ENCODE assay signal across 32 cellular contexts in genomic region chr2:164975885-164976284, GRCh38. TPM values are rescaled to one million over a fixed set of nuclear protein-coding genes. Genes with fewer than 3 reads are reported as not detected.
DNase-seq lines count a peak whose midpoint lies in the region; ATAC-seq, FAIRE-seq and TF ChIP-seq lines count a peak whose summit lies in the region.
"Had no signal": no experiment of that assay in that cellular context is flagged by ENCODE, and none has a peak within 500 bp of the region (broad histone marks: within the 10 kb centered on the region; RNA-seq: fewer than 3 reads in every experiment).

No MANE protein-coding gene starts in this region.

- 92 to 93% methylated on average over 1 of the region's 1 CpG for WGBS in GM23248 (ENCODE audit: low coverage in 1 of 2, low lambda C conversion rate in 2 of 2, missing lambda C conversion rate in 2 of 2), 2 experiments
- WGBS in spleen, 5 donors = 13 to 26% (median 17%) methylated on average over 1 of the region's 1 CpG
- WGBS in mesendoderm (ENCODE audit: extremely low coverage, insufficient coverage, low lambda C conversion rate) = no CpG with 5 or more reads among the region's 1 CpG

- FAIRE-seq in TTC549 (lab: Jason Lieb, UNC) = peak; percentile 49
- FAIRE-seq: H54, HTR-8/SVneo had no signal

- H2AK5ac ChIP-seq in mesendoderm (ENCODE audit: low read length) = no peak overlapping the region

- no peaks in the 10 kb centered on the region for H3K79me1 ChIP-seq in mesendoderm (ENCODE audit: low read length)

- in situ Hi-C loops in GM23248 (cut with MboI) = no loop called here

- H3K27ac ChIP-seq in GM23248 = no peak overlapping the region
- H3K27ac ChIP-seq in spleen = peak overlapping the region in 7 of 8 donors; percentile 16 to 74 (median 67)
- H3K27ac ChIP-seq in mesendoderm (ENCODE audit: low read depth, low read length) = no peak overlapping the region
- H3K27ac ChIP-seq: esophagus muscularis mucosa, foreskin keratinocyte, heart left ventricle, KMS-11, right lobe of liver, SJCRH30, upper lobe of left lung, VCaP had no signal

- H3K18ac ChIP-seq in mesendoderm (ENCODE audit: low read length) = no peak overlapping the region

- H3K4me1 ChIP-seq in GM23248 (ENCODE audit: insufficient read depth) (peaks cover 32% of the 10 kb centered on the region), spleen (peaks cover 2 to 77% (median 17%) of the 10 kb centered on the region in 6 donors), mesendoderm (ENCODE audit: control insufficient read depth, low read depth, low read length) (no peaks in the 10 kb centered on the region)
- H3K4me1 ChIP-seq: right lobe of liver, upper lobe of left lung had no signal

- H3K36me3 ChIP-seq in GM23248 (ENCODE audit: low read depth) = no peaks in the 10 kb centered on the region
- H3K36me3 ChIP-seq in spleen = no peaks in the 10 kb centered on the region
- no peaks in the 10 kb centered on the region for H3K36me3 ChIP-seq in mesendoderm (ENCODE audit: control insufficient read depth, insufficient read depth, low read length)
- H3K36me3 ChIP-seq: esophagus muscularis mucosa, heart left ventricle, right lobe of liver, SJCRH30, upper lobe of left lung had no signal

- H3K79me2 ChIP-seq in GM23248 (ENCODE audit: insufficient read depth) = no peaks in the 10 kb centered on the region
- no peaks in the 10 kb centered on the region for H3K79me2 ChIP-seq in mesendoderm (ENCODE audit: control insufficient read depth, insufficient read depth, low read length)

- no peak overlapping the region for H4K5ac ChIP-seq in mesendoderm (ENCODE audit: low read length)

- H2AFZ ChIP-seq in GM23248 = peak overlapping the region; percentile 4; the same call in 1 of the 2 replicates

- peaks cover 16% of the 10 kb centered on the region for H3F3A ChIP-seq in GM23248 (ENCODE audit: insufficient read depth)

- H3K23ac ChIP-seq in mesendoderm (ENCODE audit: low read length) = no peak overlapping the region

- no peak overlapping the region for H3K56ac ChIP-seq in mesendoderm (ENCODE audit: low read length)

- H3K27me3 ChIP-seq in GM23248 (replicated peaks; ENCODE audit: insufficient read depth) (no peaks in the 10 kb centered on the region), spleen (replicated peaks in 1 of 7) (no peaks in the 10 kb centered on the region), mesendoderm (ENCODE audit: insufficient read depth, low read length, poor library complexity) (no peaks in the 10 kb centered on the region)
- H3K27me3 ChIP-seq: esophagus muscularis mucosa, foreskin keratinocyte, heart left ventricle, right lobe of liver, SJCRH30, upper lobe of left lung had no signal

- no peak overlapping the region for H2BK5ac ChIP-seq in mesendoderm (ENCODE audit: low read length)

- H3K9me2 ChIP-seq in GM23248 (ENCODE audit: insufficient read depth) = no peaks in the 10 kb centered on the region

- no peak overlapping the region for H2BK15ac ChIP-seq in mesendoderm (replicated peaks; ENCODE audit: low read depth)

- no peak for TF ChIP-seq POLR2A in spleen (IDR thresholded peaks at IDR 0.05)

- H4K8ac ChIP-seq in mesendoderm (ENCODE audit: low read depth, low read length) = no peak overlapping the region

- H3K4me2 ChIP-seq in GM23248 (ENCODE audit: unreplicated experiment) (no peak overlapping the region), mesendoderm (ENCODE audit: low read length) (no peak overlapping the region)
- H3K4me2 ChIP-seq: KMS-11 had no signal

- intact Hi-C loops in spleen (cut with DNase I; ENCODE audit: low total_unique reads) = no loop called here

- H4K20me1 ChIP-seq in GM23248 (ENCODE audit: insufficient read depth) = no peaks in the 10 kb centered on the region; the same call in 1 of the 2 replicates

- H3K4ac ChIP-seq in mesendoderm (ENCODE audit: low read depth, low read length) = no peak overlapping the region

- H3K9me3 ChIP-seq in GM23248 (ENCODE audit: low read depth) = no peaks in the 10 kb centered on the region
- no peaks in the 10 kb centered on the region for H3K9me3 ChIP-seq in spleen
- H3K9me3 ChIP-seq: esophagus muscularis mucosa, heart left ventricle, right lobe of liver, SJCRH30, upper lobe of left lung had no signal

- DNase-seq in GM23248 (no peak), MV-4-11 (lab: John Stamatoyannopoulos, UW) (peak; percentile 32), spleen (no peak), mesendoderm (no peak), NCI-H69 (lab: John Stamatoyannopoulos, UW) (no peak)
- DNase-seq: activated CD4-positive, alpha-beta T cell treated with anti-CD3 and anti-CD28 coated beads for 48 hours; activated gamma-delta T cell treated with Interleukin-2 at 50 U/mL for 16 hours; activated naive CD8-positive, alpha-beta T cell treated with anti-CD3 and anti-CD28 coated beads, Interleukin-2, amount 50 U/mL, for 24 hours; activated T-cell treated with anti-CD3 and anti-CD28 coated beads, Interleukin-2, amount 50 U/mL, for 1 hour; caudate nucleus; CD4-positive, alpha-beta T cell; foreskin keratinocyte; heart left ventricle; left colon; mammary epithelial cell; NCI-H1694; NK-92 treated with Interleukin-12 subunit alpha and Interleukin-12 subunit beta, amount 100 ng/mL, for 24 hours; right lobe of liver; SJCRH30; stimulated activated CD4-positive, alpha-beta T cell treated with anti-CD3 and anti-CD28 coated beads, Interleukin-4, amount 100 ng/mL, for 24 hours; T-helper 17 cell; upper lobe of left lung had no signal

- no peak for ATAC-seq in GM18861 (IDR thresholded peaks at IDR 0.05; ENCODE audit: unreplicated experiment)
- ATAC-seq: activated naive CD8-positive, alpha-beta T cell treated with anti-CD3 and anti-CD28 coated beads, Interleukin-2, amount 50 U/mL, for 24 hours; foreskin keratinocyte; heart left ventricle; left colon; right lobe of liver; stimulated activated effector memory CD8-positive, alpha-beta T cell treated with anti-CD3 and anti-CD28 coated beads, Interleukin-12 subunit alpha, Interleukin-12 subunit beta, amount 100 ng/mL, for 72 hours; T-helper 17 cell had no signal

- H3K4me3 ChIP-seq in GM23248 (no peak overlapping the region), spleen (no peak overlapping the region), mesendoderm (ENCODE audit: low read length) (no peak overlapping the region)
- H3K4me3 ChIP-seq: esophagus muscularis mucosa, heart left ventricle, right lobe of liver, SJCRH30, upper lobe of left lung had no signal

- no peak for TF ChIP-seq CTCF in spleen (IDR thresholded peaks at IDR 0.05 in 8 of 11, conservative IDR thresholded peaks at IDR 0.05 in 3 of 11)

- no peak overlapping the region for H2BK120ac ChIP-seq in mesendoderm (ENCODE audit: low read depth, low read length)

- H3K9ac ChIP-seq in GM23248 = no peak overlapping the region
- H3K9ac ChIP-seq in mesendoderm (ENCODE audit: low read length) = no peak overlapping the region
- H3K9ac ChIP-seq: KMS-11 had no signal

RNA-seq across cellular contexts. Expression of gene SLC38A11, which starts 20.6 kb away (rescaled TPM):
- total RNA-seq in GM23248 (2014; rRNA removed; shearing (Covaris generic)) = not detected in 2 replicates
- polyA plus RNA-seq in GM23248 (2016; fragmentation: Nextera tagmentation; extraction: Ambion mirVana) (not detected in 2 replicates), spleen (10 to 100 TPM in 2 of 3 donors, 1 to 10 TPM in 1; 8.5 to 48.6 (median 16.6) TPM)
- 10 to 100 TPM in 6 of 7 donors, 1 to 10 TPM in 1; 5.8 to 41.4 (median 27.9) TPM for total RNA-seq in spleen
- not detected for polyA plus RNA-seq in mesendoderm (2013, experiment 1 of 2)
- not detected for polyA plus RNA-seq in mesendoderm (2013, experiment 2 of 2)
- total RNA-seq: activated CD8-positive, alpha-beta memory T cell treated with anti-CD3 and anti-CD28 coated beads for 36 hours; CD4-positive, alpha-beta T cell; foreskin keratinocyte; mammary epithelial cell; NCI-H460 had no signal
- polyA plus RNA-seq: foreskin keratinocyte had no signal

Comparison
In these comparisons a context has a peak if more than half of its experiments do, and no peak if none do; other contexts are left out.
1. H3K27ac ChIP-seq: peak in spleen (7 of 8); none in GM23248 (single experiment) and mesendoderm (single experiment).